Comparison of ENCODE assay signal across 8 cellular contexts in the genomic region with DNA sequence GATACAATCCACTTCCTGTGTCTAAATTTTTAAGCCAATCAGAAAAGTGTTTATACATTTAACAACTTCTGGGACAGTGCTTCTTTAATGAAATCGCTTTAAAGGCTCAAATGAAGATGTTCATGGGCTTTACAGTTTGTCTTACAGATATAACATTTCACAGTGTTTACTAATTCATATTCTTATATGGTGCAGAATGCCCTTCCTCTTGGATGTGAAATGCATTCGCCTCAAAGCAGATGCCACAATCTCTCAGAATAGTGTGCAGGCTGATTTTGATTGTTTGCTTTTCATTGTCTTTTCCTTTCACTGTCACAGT.
DNase-seq lines count a peak whose midpoint lies in the region; ATAC-seq and TF ChIP-seq lines count a peak whose summit lies in the region.

No MANE protein-coding gene starts in this region.

- peaks cover 57% of the 10 kb centered on the region for H3K4me1 Mint-ChIP-seq in endodermal cell

- H3K4me1 ChIP-seq in endodermal cell (ENCODE audit: control insufficient read depth, insufficient read depth, low read length): peaks cover 14% of the 10 kb centered on the region

- 40 to 55% methylated on average over 1 to 2 of the region's 2 CpGs for WGBS in endodermal cell (ENCODE audit: insufficient coverage in 1 of 2, insufficient read length in 1 of 2), 2 experiments

- no peaks in the 10 kb centered on the region for H3K9me3 ChIP-seq in endodermal cell (ENCODE audit: control insufficient read depth, low read length)

- H3K9ac ChIP-seq in endodermal cell (ENCODE audit: extremely low read depth, low read length, poor library complexity, severe bottlenecking): no peak overlapping the region

- peaks cover 22% of the 10 kb centered on the region for H3K27me3 Mint-ChIP-seq in endodermal cell (ENCODE audit: insufficient read depth)

- DNase-seq in NCI-H748 (lab: John Stamatoyannopoulos, UW; ENCODE audit: unreplicated experiment) (peak; percentile 54), endodermal cell (no peak), pons (ENCODE audit: low spot score) (peak; percentile 53), HK-2 (ENCODE audit: unreplicated experiment) (no peak), left colon (no peak), NCI-H1930 (lab: John Stamatoyannopoulos, UW) (no peak)

- H3K4me3 Mint-ChIP-seq in endodermal cell: peak overlapping the region; percentile 71

- ATAC-seq in left colon: no peak
- ATAC-seq in GM18502 (IDR thresholded peaks at IDR 0.05; ENCODE audit: poor library complexity, unreplicated experiment): no peak

- intact Hi-C loops in left colon (cut with DNase I, micrococcal nuclease): loop anchor here in 1 of 2 donors (10.0 kb wide), 1 partner anchor 192 kb away; no protein-coding TSS in a partner anchor

- H3K4me3 ChIP-seq in GM08714 (ENCODE audit: low read length) (peak overlapping the region; percentile 86; the same call in 1 of the 2 replicates), endodermal cell (ENCODE audit: low read length) (peak overlapping the region; percentile 94)

- H3K9me3 Mint-ChIP-seq in endodermal cell: no peaks in the 10 kb centered on the region

- no peaks in the 10 kb centered on the region for H3K36me3 ChIP-seq in endodermal cell (ENCODE audit: control insufficient read depth, insufficient read depth, low read length)

- H3K27ac Mint-ChIP-seq in endodermal cell: no peak overlapping the region

- peaks cover 29% of the 10 kb centered on the region for H3K27me3 ChIP-seq in endodermal cell (ENCODE audit: control insufficient read depth, insufficient read depth, low read length, poor library complexity, severe bottlenecking)

- H3K36me3 Mint-ChIP-seq in endodermal cell (ENCODE audit: low read depth): peaks cover 2% of the 10 kb centered on the region

- no peak for TF ChIP-seq CTCF in endodermal cell (conservative IDR thresholded peaks at IDR 0.05)

- H3K27ac ChIP-seq in endodermal cell (ENCODE audit: low read depth, low read length): no peak overlapping the region

Comparison
In these comparisons a context has a peak if more than half of its experiments do, and no peak if none do; other contexts are left out.
1. DNase-seq: peak in NCI-H748 (single experiment) and pons (single experiment); none in endodermal cell (single experiment), HK-2 (single experiment), left colon (0 of 2) and NCI-H1930 (0 of 2).